1 cellular context compared by ENCODE assay signal in the genomic region with DNA sequence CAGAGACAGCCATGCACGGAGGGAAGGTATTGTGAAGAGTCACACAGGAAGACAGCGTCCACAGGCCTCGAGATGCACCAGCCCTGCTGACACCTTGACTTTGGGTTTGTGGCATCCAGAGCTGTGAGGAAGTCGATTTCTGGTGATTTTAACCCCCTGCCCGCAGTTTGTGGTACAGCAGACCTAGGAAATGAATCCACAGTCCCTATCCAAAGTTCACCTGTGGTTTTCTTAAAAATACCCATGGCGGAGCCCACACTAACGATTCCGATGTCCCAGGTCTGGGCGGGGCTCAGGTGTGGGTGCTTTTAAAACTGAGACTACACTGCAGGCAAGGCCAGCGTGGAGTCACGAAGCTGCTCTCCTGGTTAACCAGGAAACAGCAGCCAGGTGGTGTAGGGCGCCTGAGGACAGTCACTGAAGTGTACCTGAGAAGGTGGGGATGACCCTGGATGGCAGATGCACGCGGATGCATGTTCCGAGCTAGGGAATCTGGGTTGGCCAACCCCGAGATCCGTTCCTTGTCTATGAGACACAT.
TF ChIP-seq lines count a peak whose summit lies in the region.

No MANE protein-coding gene starts in this region.

TF ChIP-seq in IMR-90, 13 proteins besides CTCF, POLR2A, EP300 and RAD21:
- TF ChIP-seq FOS (IDR thresholded peaks at IDR 0.05; ENCODE audit: low read depth, low read length) (no peak), CHD1 (IDR thresholded peaks at IDR 0.05; ENCODE audit: low read depth, low read length) (no peak), CEBPB (IDR thresholded peaks at IDR 0.05; ENCODE audit: low read depth, low read length) (no peak), SMC3 (IDR thresholded peaks at IDR 0.05; ENCODE audit: low read depth, low read length) (no peak), MAFK (IDR thresholded peaks at IDR 0.05; ENCODE audit: low read depth, low read length) (no peak), BHLHE40 (IDR thresholded peaks at IDR 0.05; ENCODE audit: low read depth, low read length) (no peak), MAZ (IDR thresholded peaks at IDR 0.05; ENCODE audit: borderline replicate concordance, low read depth, low read length) (no peak), MXI1 (IDR thresholded peaks at IDR 0.05; ENCODE audit: borderline replicate concordance, low read depth, low read length) (no peak), NFE2L2 (IDR thresholded peaks at IDR 0.05; ENCODE audit: low read depth, low read length) (no peak), RCOR1 (IDR thresholded peaks at IDR 0.05; ENCODE audit: insufficient replicate concordance, low read length) (no peak), RFX5 (IDR thresholded peaks at IDR 0.05; ENCODE audit: low read depth, low read length) (no peak)
- TF ChIP-seq, protein P1, sequence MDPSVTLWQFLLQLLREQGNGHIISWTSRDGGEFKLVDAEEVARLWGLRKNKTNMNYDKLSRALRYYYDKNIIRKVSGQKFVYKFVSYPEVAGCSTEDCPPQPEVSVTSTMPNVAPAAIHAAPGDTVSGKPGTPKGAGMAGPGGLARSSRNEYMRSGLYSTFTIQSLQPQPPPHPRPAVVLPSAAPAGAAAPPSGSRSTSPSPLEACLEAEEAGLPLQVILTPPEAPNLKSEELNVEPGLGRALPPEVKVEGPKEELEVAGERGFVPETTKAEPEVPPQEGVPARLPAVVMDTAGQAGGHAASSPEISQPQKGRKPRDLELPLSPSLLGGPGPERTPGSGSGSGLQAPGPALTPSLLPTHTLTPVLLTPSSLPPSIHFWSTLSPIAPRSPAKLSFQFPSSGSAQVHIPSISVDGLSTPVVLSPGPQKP (IDR thresholded peaks at IDR 0.05; ENCODE audit: borderline replicate concordance, low read depth, low read length) = no peak
- TF ChIP-seq, protein P2, sequence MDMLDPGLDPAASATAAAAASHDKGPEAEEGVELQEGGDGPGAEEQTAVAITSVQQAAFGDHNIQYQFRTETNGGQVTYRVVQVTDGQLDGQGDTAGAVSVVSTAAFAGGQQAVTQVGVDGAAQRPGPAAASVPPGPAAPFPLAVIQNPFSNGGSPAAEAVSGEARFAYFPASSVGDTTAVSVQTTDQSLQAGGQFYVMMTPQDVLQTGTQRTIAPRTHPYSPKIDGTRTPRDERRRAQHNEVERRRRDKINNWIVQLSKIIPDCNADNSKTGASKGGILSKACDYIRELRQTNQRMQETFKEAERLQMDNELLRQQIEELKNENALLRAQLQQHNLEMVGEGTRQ (IDR thresholded peaks at IDR 0.05; ENCODE audit: low read depth, low read length) = no peak
